Comparison of ENCODE assay signal across 13 cellular contexts in the genomic region with DNA sequence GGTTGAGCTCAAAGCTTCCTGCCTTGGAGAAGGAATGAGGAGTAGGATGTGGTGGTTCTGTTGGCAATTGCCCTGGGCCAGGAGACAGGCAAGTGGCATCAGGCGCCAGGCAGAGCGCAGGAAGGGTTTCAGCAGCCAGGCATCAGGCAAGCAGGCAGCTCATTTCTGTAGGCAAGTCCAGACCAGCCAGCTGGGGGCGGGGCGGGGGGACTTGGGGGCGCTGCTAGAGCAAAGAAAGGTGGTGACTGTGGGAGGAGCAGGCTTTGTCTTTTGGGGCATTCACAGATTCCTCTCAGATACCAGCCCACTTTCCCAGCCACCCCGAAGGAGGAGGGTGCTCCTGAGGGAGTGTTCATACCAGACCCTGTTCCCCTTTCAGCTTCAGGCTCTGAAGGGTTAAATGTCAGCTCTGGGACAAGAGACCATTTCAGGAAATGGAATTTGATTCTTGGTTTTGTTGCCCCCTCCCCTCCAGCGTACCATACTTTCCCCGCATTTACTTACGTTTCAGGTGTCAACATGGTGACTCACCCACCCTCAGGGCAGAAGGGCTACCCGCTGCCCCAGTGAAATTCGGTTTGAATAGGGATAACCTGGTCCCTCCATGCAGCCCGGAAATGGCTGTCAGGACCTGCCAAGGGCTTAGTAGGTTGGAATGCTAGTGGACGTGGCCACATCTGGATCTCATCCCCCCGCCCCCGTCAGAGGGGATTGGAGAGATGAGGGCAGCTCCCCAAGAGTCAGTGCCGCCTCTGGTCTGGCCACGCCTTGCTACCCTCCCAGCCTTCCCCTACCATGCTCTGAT. TPM values are rescaled to one million over a fixed set of nuclear protein-coding genes. Genes with fewer than 3 reads are reported as not detected.
DNase-seq lines count a peak whose midpoint lies in the region; ATAC-seq, FAIRE-seq and TF ChIP-seq lines count a peak whose summit lies in the region.
"Had no signal": no experiment of that assay in that cellular context is flagged by ENCODE, and none has a peak within 500 bp of the region (broad histone marks: within the 10 kb centered on the region; RNA-seq: fewer than 3 reads in every experiment).

No MANE protein-coding gene starts in this region.

- H3K27me3 ChIP-seq in K562 (ENCODE audit: control insufficient read depth in 2 of 2, insufficient read depth in 2 of 2, low read length in 2 of 2): peaks cover 11 to 70% of the 10 kb centered on the region in 2 experiments; a peak in 4 of 5 replicates
- peaks cover 2 to 59% of the 10 kb centered on the region in 2 experiments; a peak in 4 of 5 replicates for H3K27me3 ChIP-seq in HepG2 (ENCODE audit: control insufficient read depth in 1 of 2, insufficient read depth in 2 of 2, low read length in 2 of 2)

- FAIRE-seq in K562 (lab: Jason Lieb, UNC): peak; percentile 40
- FAIRE-seq in HepG2 (lab: Jason Lieb, UNC): peak; percentile 40

- H3K9ac ChIP-seq in K562 (ENCODE audit: insufficient read depth in 1 of 2, low read depth in 2 of 2, low read length in 2 of 2) (no peak overlapping the region), HepG2 (ENCODE audit: insufficient read depth, low read depth, low read length) (no peak overlapping the region)
- H3K9ac ChIP-seq: KMS-11 had no signal

- TF ChIP-seq POLR2A in K562 (conservative IDR thresholded peaks at IDR 0.05) (no peak), HepG2 (IDR thresholded peaks at IDR 0.05; ENCODE audit: insufficient read depth in 1 of 2, low read depth in 2 of 2, low read length in 2 of 2) (no peak)

- H3K36me3 ChIP-seq in K562 (ENCODE audit: control insufficient read depth, insufficient read depth, low read length): no peaks in the 10 kb centered on the region
- H3K36me3 ChIP-seq in HepG2 (replicated peaks in 1 of 2; ENCODE audit: control insufficient read depth in 1 of 2, insufficient read depth in 2 of 2, low read length in 2 of 2): no peaks in the 10 kb centered on the region

- peaks cover 6% of the 10 kb centered on the region; the same call in 1 of the 2 replicates for H4K20me1 ChIP-seq in K562 (replicated peaks; ENCODE audit: control insufficient read depth, insufficient read depth, low read length)
- H4K20me1 ChIP-seq in HepG2 (ENCODE audit: insufficient read depth, low read length): no peaks in the 10 kb centered on the region

- DNase-seq in Daoy (ENCODE audit: low read depth) (peak; percentile 71), NCI-H1436 treated with DMSO at 0.1 percent for 48 hours (lab: John Stamatoyannopoulos, UW) (peak; percentile 51), K562 (ENCODE audit: extremely low read depth in 1 of 4, low spot score in 3 of 4) (no peak), HepG2 (ENCODE audit: low spot score) (peak; percentile 69), foreskin melanocyte (no peak), glomerular visceral epithelial cell (ENCODE audit: extremely low spot score) (no peak), NCI-H510A (lab: John Stamatoyannopoulos, UW) (no peak)
- DNase-seq: activated CD8-positive, alpha-beta T cell treated with anti-CD3 and anti-CD28 coated beads, Interleukin-2, amount 10 ng/mL, durations not matched to agents 7 days and 5 days; anterior cingulate cortex; midbrain; SHP77 treated with DMSO at 0.1 percent for 48 hours had no signal

- POLR2A ChIA-PET in K562 (lab: Yijun Ruan, JAX) (interaction anchor here (0.6 to 0.7 kb wide), 2 partner anchors 7 to 10 kb away, joined by 3 read pairs; no protein-coding TSS in a partner anchor), HepG2 (lab: Yijun Ruan, JAX) (no interaction called here)

- H3K9me1 ChIP-seq in K562 (ENCODE audit: control insufficient read depth, insufficient read depth, low read length): no peaks in the 10 kb centered on the region

- ATAC-seq in K562 (no peak), HepG2 (peak; percentile 17), HG03280 (IDR thresholded peaks at IDR 0.05; ENCODE audit: unreplicated experiment) (no peak)
- ATAC-seq: activated CD8-positive, alpha-beta T cell treated with anti-CD3 and anti-CD28 coated beads, Interleukin-2, amount 10 ng/mL, durations not matched to agents 7 days and 5 days had no signal

- H2AFZ ChIP-seq in K562 (ENCODE audit: low read depth, low read length) (no peak overlapping the region), HepG2 (ENCODE audit: low read length) (no peak overlapping the region)

- in situ Hi-C loops in K562 (cut with MboI): no loop called here
- in situ Hi-C loops in HepG2 (cut with HindIII; ENCODE audit: extremely low pct_ligation_motif_present, low pct_unique_long_range_greater_than_20kb): no loop called here

- TF ChIP-seq RAD21 in K562 (CRISPR knock-in tag; conservative IDR thresholded peaks at IDR 0.05 in 1 of 2, IDR thresholded peaks at IDR 0.05 in 1 of 2) (no peak), HepG2 (CRISPR knock-in tag; IDR thresholded peaks at IDR 0.05) (no peak)

- H3K9me3 ChIP-seq in K562 (replicated peaks; ENCODE audit: control insufficient read depth, insufficient read depth, low read depth, low read length): no peaks in the 10 kb centered on the region
- H3K9me3 ChIP-seq in HepG2 (ENCODE audit: low read length): no peaks in the 10 kb centered on the region

- H3K4me1 ChIP-seq in K562 (replicated peaks in 1 of 2; ENCODE audit: control insufficient read depth in 2 of 2, insufficient read depth in 2 of 2, low read length in 2 of 2) (peaks cover 0 to 19% of the 10 kb centered on the region in 2 experiments; a peak in 2 of 5 replicates), HepG2 (ENCODE audit: insufficient read depth, low read length) (peaks cover 44% of the 10 kb centered on the region)

- no peak for TF ChIP-seq CTCF in K562 (IDR thresholded peaks at IDR 0.05 in 2 of 3, conservative IDR thresholded peaks at IDR 0.05 in 1 of 3; ENCODE audit: insufficient read depth in 2 of 3, low read depth in 1 of 3, low read length in 3 of 3)
- TF ChIP-seq CTCF in HepG2 (CRISPR knock-in tag; IDR thresholded peaks at IDR 0.05): no peak

- no peak overlapping the region for H3K4me2 ChIP-seq in K562 (ENCODE audit: insufficient read depth, low read length)
- peak overlapping the region; percentile 48 for H3K4me2 ChIP-seq in HepG2 (ENCODE audit: low read depth, low read length)
- H3K4me2 ChIP-seq: KMS-11 had no signal

- BruUV-seq in K562 (replicated peaks; lab: Mats Ljungman, UMichigan) (no TSS peak), HepG2 (replicated peaks; lab: Mats Ljungman, UMichigan) (no TSS peak)

- H3K4me3 ChIP-seq in K562: no peak overlapping the region
- H3K4me3 ChIP-seq in HepG2 (replicated peaks in 1 of 3; ENCODE audit: insufficient read depth in 1 of 3, low read depth in 2 of 3, low read length in 3 of 3): peak overlapping the region in 1 of 3 experiments; percentile 19; a peak in 1 of 6 replicates

- CTCF ChIA-PET in K562 (lab: Yijun Ruan, JAX; ENCODE audit: low intra/inter-chr PET ratio): no interaction called here
- CTCF ChIA-PET in HepG2 (lab: Yijun Ruan, JAX; ENCODE audit: low intra/inter-chr PET ratio, low total read pairs): no interaction called here

- H3K79me2 ChIP-seq in K562 (ENCODE audit: control insufficient read depth, insufficient read depth, low read length) (no peaks in the 10 kb centered on the region), HepG2 (ENCODE audit: insufficient read depth, low read length) (no peaks in the 10 kb centered on the region)

- WGBS in K562 (ENCODE audit: insufficient coverage, low coverage, missing lambda C conversion rate): 2% methylated on average over 14 of the region's 17 CpGs
- WGBS in HepG2 (ENCODE audit: low lambda C conversion rate): 8% methylated on average over 8 of the region's 17 CpGs

- H3K27ac ChIP-seq in K562 (ENCODE audit: extremely low read depth, low read depth, low read length) (no peak overlapping the region), HepG2 (ENCODE audit: extremely low read length, insufficient read depth, low read length) (no peak overlapping the region)
- H3K27ac ChIP-seq: KMS-11 had no signal

- intact Hi-C loops in K562 (cut with micrococcal nuclease) (no loop called here), HepG2 (cut with micrococcal nuclease; ENCODE audit: unreplicated experiment) (no loop called here)

- no peak for TF ChIP-seq EP300 in K562 (IDR thresholded peaks at IDR 0.05; ENCODE audit: low read length)
- TF ChIP-seq EP300 in HepG2 (IDR thresholded peaks at IDR 0.05; ENCODE audit: low read depth in 2 of 2, low read length in 2 of 2): no peak
- TF ChIP-seq EP300 in HepG2 (CRISPR knock-in tag; IDR thresholded peaks at IDR 0.05; ENCODE audit: borderline replicate concordance): no peak

RNA-seq across cellular contexts. Expression of a gene that starts 13.2 kb away (rescaled TPM):
- total RNA-seq in Daoy (2014; rRNA removed; shearing (Covaris generic)): 0.34 and 1.1 TPM in 2 replicates
- 0.53 TPM in 1 of 2 replicates, not detected in the other for total RNA-seq in K562 (2011; cell fraction: chromatin; rRNA removed; ENCODE audit: low replicate concordance)
- 0.53 and 0.67 TPM in 2 replicates for total RNA-seq in K562 (2011; cell fraction: nucleolus; rRNA removed)
- total RNA-seq in K562 (2011; cell fraction: nucleoplasm; rRNA removed): 0.29 and 0.46 TPM in 2 replicates
- total RNA-seq in K562 (2014; rRNA removed): 0.08 and 0.23 TPM in 2 replicates
- not detected in 2 replicates for total RNA-seq in K562 (2014; rRNA removed; fragmentation: Illumina TruSeq; extraction: Trizol)
- total RNA-seq in K562 (2015; rRNA removed; fragmentation: Illumina TruSeq; extraction: Trizol): not detected in 2 replicates
- total RNA-seq in K562 (2021): 0.09 and 0.11 TPM in 2 replicates
- 0.13 and 0.14 TPM in 2 replicates for polyA plus RNA-seq in K562 (2011; rRNA removed)
- polyA plus RNA-seq in K562 (2011; cell fraction: cytosol; rRNA removed): 0.16 and 0.18 TPM in 2 replicates
- 0.06 and 0.11 TPM in 2 replicates for polyA plus RNA-seq in K562 (2011; cell fraction: nucleus; rRNA removed)
- polyA plus RNA-seq in K562 (2012): 0.03 and 0.22 TPM in 2 replicates
- polyA plus RNA-seq in K562 (2014; fragmentation: Illumina TruSeq; extraction: Trizol): 0.04 and 0.07 TPM in 2 replicates
- polyA plus RNA-seq in K562 (2014; fragmentation: Nextera tagmentation; extraction: Ambion mirVana): not detected
- 0.11 and 0.20 TPM in 2 replicates for polyA plus RNA-seq in K562 (2014; rRNA removed)
- not detected in 2 replicates for polyA minus RNA-seq in K562 (2011; rRNA and poly(A)+ RNA removed)
- polyA minus RNA-seq in K562 (2011; cell fraction: cytosol; rRNA and poly(A)+ RNA removed): 0.73 TPM in 1 of 2 replicates, not detected in the other
- polyA minus RNA-seq in K562 (2011; cell fraction: nucleus; rRNA and poly(A)+ RNA removed): 0.13 TPM in 1 of 2 replicates, not detected in the other
- 0.41 and 1.1 TPM in 2 replicates for total RNA-seq in HepG2 (2016; rRNA removed; fragmentation: Illumina TruSeq; extraction: Trizol)
- total RNA-seq in HepG2 (2016; cell fraction: cytosol; rRNA removed; fragmentation: Illumina TruSeq; extraction: Trizol; ENCODE audit: low read depth): 0.10 TPM in 1 of 2 replicates, not detected in the other
- 0.30 and 1.4 TPM in 2 replicates for total RNA-seq in HepG2 (2016; cell fraction: insoluble cytoplasmic fraction; rRNA removed; fragmentation: Illumina TruSeq; extraction: Trizol)
- 0.21 and 0.40 TPM in 2 replicates for total RNA-seq in HepG2 (2016; cell fraction: membrane; rRNA removed; fragmentation: Illumina TruSeq; extraction: Trizol)
- 1.3 and 1.6 TPM in 2 replicates for total RNA-seq in HepG2 (2016; cell fraction: nucleus; rRNA removed; fragmentation: Illumina TruSeq; extraction: Trizol)
- 1.8 and 2.7 TPM in 2 replicates for polyA plus RNA-seq in HepG2 (2011; rRNA removed)
- 1.9 and 2.8 TPM in 2 replicates for polyA plus RNA-seq in HepG2 (2011; cell fraction: cytosol; rRNA removed)
- polyA plus RNA-seq in HepG2 (2011; cell fraction: nucleus; rRNA removed): 1.5 and 2.5 TPM in 2 replicates
- 0.27 and 1.0 TPM in 2 replicates for polyA plus RNA-seq in HepG2 (2012)
- 0.11 and 0.15 TPM in 2 replicates for polyA plus RNA-seq in HepG2 (2016; cell fraction: cytosol; fragmentation: Illumina TruSeq; extraction: Trizol; ENCODE audit: low read depth)
- 0.46 and 0.72 TPM in 2 replicates for polyA plus RNA-seq in HepG2 (2016; cell fraction: insoluble cytoplasmic fraction; fragmentation: Illumina TruSeq; extraction: Trizol; ENCODE audit: low read depth)
- polyA plus RNA-seq in HepG2 (2016; cell fraction: membrane; fragmentation: Illumina TruSeq; extraction: Trizol; ENCODE audit: low read depth): 0.15 and 0.29 TPM in 2 replicates
- polyA plus RNA-seq in HepG2 (2016; cell fraction: nucleus; fragmentation: Illumina TruSeq; extraction: Trizol; ENCODE audit: insufficient read depth, low read depth): 4.1 and 4.2 TPM in 2 replicates
- polyA minus RNA-seq in HepG2 (2011; rRNA and poly(A)+ RNA removed; ENCODE audit: low replicate concordance): 0.07 and 4.0 TPM in 2 replicates
- 1.2 and 1.3 TPM in 2 replicates for polyA minus RNA-seq in HepG2 (2011; cell fraction: cytosol; rRNA and poly(A)+ RNA removed)
- 0.39 and 0.62 TPM in 2 replicates for polyA minus RNA-seq in HepG2 (2011; cell fraction: nucleus; rRNA and poly(A)+ RNA removed)

Comparison
In these comparisons a context has a peak if more than half of its experiments do, and no peak if none do; other contexts are left out.
1. DNase-seq: peak in Daoy (single experiment), NCI-H1436 treated with DMSO at 0.1 percent for 48 hours (single experiment) and HepG2 (single experiment); none in K562 (0 of 4), foreskin melanocyte (single experiment), glomerular visceral epithelial cell (single experiment) and NCI-H510A (single experiment).